In the genomic region with DNA sequence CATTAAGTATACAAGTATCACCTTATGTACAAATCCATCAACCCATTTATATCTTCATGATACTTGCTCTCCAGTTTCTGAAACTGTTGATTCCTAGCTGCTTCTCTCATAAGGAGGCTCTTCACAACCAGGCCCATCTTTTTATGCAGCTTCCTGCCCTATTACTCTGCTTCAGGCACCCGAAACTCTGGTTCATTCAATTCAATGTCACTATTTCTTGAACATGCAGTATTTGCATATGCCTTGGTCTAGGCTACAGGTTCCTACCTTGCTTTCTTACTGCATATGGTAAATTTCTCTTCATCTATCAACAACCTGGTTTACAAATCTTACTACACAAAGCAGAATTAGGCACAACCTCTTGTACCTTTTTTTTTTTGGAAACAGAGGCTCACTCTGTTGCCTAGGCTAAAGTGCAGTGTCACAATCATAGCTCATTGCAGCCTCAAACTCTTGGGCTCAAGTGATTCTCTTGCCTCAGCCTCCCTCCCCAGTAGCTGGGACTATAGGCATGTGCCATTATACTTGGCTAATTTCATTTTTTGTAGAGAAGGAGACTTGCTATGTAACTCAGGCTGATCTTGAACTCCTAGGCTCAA, we compare ENCODE assay signal across 29 cellular contexts. TPM values are rescaled to one million over a fixed set of nuclear protein-coding genes. Genes with fewer than 3 reads are reported as not detected.
A peak's percentile ranks its signal among the peaks of the same experiment; 100 is the strongest.
DNase-seq lines count a peak whose midpoint lies in the region; ATAC-seq, FAIRE-seq and TF ChIP-seq lines count a peak whose summit lies in the region.
"Had no signal": no experiment of that assay in that cellular context is flagged by ENCODE, and none has a peak within 500 bp of the region (broad histone marks: within the 10 kb centered on the region; RNA-seq: fewer than 3 reads in every experiment).

No MANE protein-coding gene starts in this region.

- H3K27ac Mint-ChIP-seq in stimulated activated memory B cell treated with anti-CD40 and anti-IgM and Interleukin-4, amounts not matched to agents 10 μg/mL and 1 μg/mL and 100 μg/mL, for 72 hours: no peak overlapping the region
- H3K27ac Mint-ChIP-seq: activated naive CD4-positive, alpha-beta T cell treated with anti-CD3 and anti-CD28 coated beads, Interleukin-2, amount 50 U/mL, for 72 hours; activated T-helper 2 cell treated with anti-CD3 and anti-CD28 coated beads, Interferon-gamma antibody, Interleukin-2, Interleukin-4, amounts not matched to agents 10 μg/mL and 5 μg/mL and 100 μg/mL, durations not matched to agents 14 hours and 24 hours and 36 hours; effector memory CD8-positive, alpha-beta T cell; H9; nephron progenitor cell; stimulated activated effector memory CD8-positive, alpha-beta T cell treated with anti-CD3 and anti-CD28 coated beads, Interleukin-12 subunit alpha, Interleukin-12 subunit beta, amount 100 ng/mL, for 72 hours had no signal

- no peak overlapping the region for H3K9ac ChIP-seq in HepG2 (ENCODE audit: insufficient read depth, low read depth, low read length)
- no peak overlapping the region for H3K9ac ChIP-seq in PC-3 (ENCODE audit: low read length)
- H3K9ac ChIP-seq: SK-N-SH had no signal

- peaks cover 14% of the 10 kb centered on the region for H3K4me1 Mint-ChIP-seq in stimulated activated memory B cell treated with anti-CD40 and anti-IgM and Interleukin-4, amounts not matched to agents 10 μg/mL and 1 μg/mL and 100 μg/mL, for 72 hours
- peaks cover 15% of the 10 kb centered on the region for H3K4me1 Mint-ChIP-seq in activated T-cell treated with anti-CD3 and anti-CD28 coated beads, Interleukin-2, amount 50 U/mL, for 4 hours (ENCODE audit: low read depth)
- H3K4me1 Mint-ChIP-seq: nephron progenitor cell had no signal

- CTCF ChIA-PET in HepG2 (lab: Yijun Ruan, JAX; ENCODE audit: low intra/inter-chr PET ratio, low total read pairs) (no interaction called here), PC-3 (lab: Charles Lee) (no interaction called here)

- no peak overlapping the region for H3K27ac ChIP-seq in HepG2 (ENCODE audit: extremely low read length, insufficient read depth, low read length)
- H3K27ac ChIP-seq in right lobe of liver: no peak overlapping the region
- H3K27ac ChIP-seq in PC-3 (ENCODE audit: low read length): no peak overlapping the region
- H3K27ac ChIP-seq: coronary artery, pancreas, transverse colon had no signal

- H4K20me1 ChIP-seq in HepG2 (ENCODE audit: insufficient read depth, low read length) (no peaks in the 10 kb centered on the region), PC-3 (ENCODE audit: low read length) (no peaks in the 10 kb centered on the region)

- no peaks in the 10 kb centered on the region for H3F3A ChIP-seq in PC-3 (ENCODE audit: low read length, unreplicated experiment)

- H3K4me1 ChIP-seq in HepG2 (ENCODE audit: insufficient read depth, low read length) (peaks cover 11% of the 10 kb centered on the region), right lobe of liver (no peaks in the 10 kb centered on the region), PC-3 (ENCODE audit: insufficient read depth, low read length) (no peaks in the 10 kb centered on the region)
- H3K4me1 ChIP-seq: pancreas, transverse colon had no signal

- H3K9me3 ChIP-seq in HepG2 (ENCODE audit: low read length) (peaks cover 6% of the 10 kb centered on the region; the same call in 1 of the 2 replicates), right lobe of liver (peaks cover 0 to 2% (median 0%) of the 10 kb centered on the region in 4 donors), PC-3 (ENCODE audit: low read length) (no peaks in the 10 kb centered on the region)
- H3K9me3 ChIP-seq: mucosa of descending colon, pancreas, SK-N-SH, transverse colon had no signal

- 93% methylated on average over 1 of the region's 1 CpG for WGBS in HepG2 (ENCODE audit: low lambda C conversion rate)
- WGBS in right lobe of liver (ENCODE audit: insufficient coverage, low coverage, low lambda C conversion rate, missing lambda C conversion rate): 85% methylated on average over 1 of the region's 1 CpG

- H3K36me3 Mint-ChIP-seq in stimulated activated memory B cell treated with anti-CD40 and anti-IgM and Interleukin-4, amounts not matched to agents 10 μg/mL and 1 μg/mL and 100 μg/mL, for 72 hours: peaks cover 17% of the 10 kb centered on the region
- peaks cover 8% of the 10 kb centered on the region for H3K36me3 Mint-ChIP-seq in activated T-cell treated with anti-CD3 and anti-CD28 coated beads, Interleukin-2, amount 50 U/mL, for 4 hours (ENCODE audit: insufficient read depth)
- H3K36me3 Mint-ChIP-seq: stimulated activated effector memory CD8-positive, alpha-beta T cell treated with anti-CD3 and anti-CD28 coated beads, Interleukin-12 subunit alpha, Interleukin-12 subunit beta, amount 100 ng/mL, for 72 hours had no signal

- H3K4me3 Mint-ChIP-seq in stimulated activated memory B cell treated with anti-CD40 and anti-IgM and Interleukin-4, amounts not matched to agents 10 μg/mL and 1 μg/mL and 100 μg/mL, for 72 hours: peak overlapping the region; percentile 1
- H3K4me3 Mint-ChIP-seq in activated T-cell treated with anti-CD3 and anti-CD28 coated beads, Interleukin-2, amount 50 U/mL, for 4 hours: no peak overlapping the region
- H3K4me3 Mint-ChIP-seq: H9, nephron progenitor cell had no signal

- TF ChIP-seq EP300 in HepG2 (IDR thresholded peaks at IDR 0.05; ENCODE audit: low read depth in 2 of 2, low read length in 2 of 2) (no peak), HepG2 (CRISPR knock-in tag; IDR thresholded peaks at IDR 0.05; ENCODE audit: borderline replicate concordance) (no peak)

- ATAC-seq in HepG2 (no peak), right lobe of liver (no peak), GM21390 (IDR thresholded peaks at IDR 0.05; ENCODE audit: unreplicated experiment) (peak; percentile 73), PC-3 (no peak), HG03378 (IDR thresholded peaks at IDR 0.05; ENCODE audit: unreplicated experiment) (no peak)
- no peak for ATAC-seq in stimulated activated memory B cell treated with anti-CD40 and anti-IgM and Interleukin-4, amounts not matched to agents 10 μg/mL and 1 μg/mL and 100 μg/mL, for 72 hours
- ATAC-seq in activated T-cell treated with anti-CD3 and anti-CD28 coated beads, Interleukin-2, amount 50 U/mL, for 4 hours: no peak
- ATAC-seq: activated naive CD4-positive, alpha-beta T cell treated with anti-CD3 and anti-CD28 coated beads, Interleukin-2, amount 50 U/mL, for 72 hours; effector memory CD8-positive, alpha-beta T cell; left cardiac atrium; mucosa of descending colon; pancreas had no signal

- TF ChIP-seq POLR2A in HepG2 (IDR thresholded peaks at IDR 0.05; ENCODE audit: insufficient read depth in 1 of 2, low read depth in 2 of 2, low read length in 2 of 2) (no peak), right lobe of liver (IDR thresholded peaks at IDR 0.05) (no peak)

- in situ Hi-C loops in HepG2 (cut with HindIII; ENCODE audit: extremely low pct_ligation_motif_present, low pct_unique_long_range_greater_than_20kb): no loop called here

- H3K4me3 ChIP-seq in HepG2 (replicated peaks in 1 of 3; ENCODE audit: insufficient read depth in 1 of 3, low read depth in 2 of 3, low read length in 3 of 3) (no peak overlapping the region), right lobe of liver (no peak overlapping the region), PC-3 (ENCODE audit: low read length) (no peak overlapping the region)
- H3K4me3 ChIP-seq: coronary artery, mucosa of descending colon, pancreas, transverse colon had no signal

- POLR2A ChIA-PET in HepG2 (lab: Yijun Ruan, JAX) (no interaction called here), PC-3 (lab: Charles Lee; ENCODE audit: unreplicated experiment) (interaction anchor here (0.6 kb wide), 1 partner anchor 495 kb away, joined by 10 read pairs; no protein-coding TSS in a partner anchor)

- H3K27me3 ChIP-seq in HepG2 (ENCODE audit: control insufficient read depth in 1 of 2, insufficient read depth in 2 of 2, low read length in 2 of 2) (no peaks in the 10 kb centered on the region), right lobe of liver (no peaks in the 10 kb centered on the region), PC-3 (ENCODE audit: low read length) (no peaks in the 10 kb centered on the region)
- H3K27me3 ChIP-seq: pancreas, transverse colon had no signal

- BruUV-seq in HepG2 (replicated peaks; lab: Mats Ljungman, UMichigan): TSS peak; percentile 19
- TSS peak; percentile 4 for BruUV-seq in PC-3 (replicated peaks; lab: Mats Ljungman, UMichigan)

- no peaks in the 10 kb centered on the region for H3K9me2 ChIP-seq in PC-3 (replicated peaks; ENCODE audit: low read length)
- H3K9me2 ChIP-seq: SK-N-SH had no signal

- no peak for FAIRE-seq in HepG2 (lab: Jason Lieb, UNC)
- FAIRE-seq: pancreas had no signal

- peaks cover 2% of the 10 kb centered on the region for H3K9me3 Mint-ChIP-seq in stimulated activated memory B cell treated with anti-CD40 and anti-IgM and Interleukin-4, amounts not matched to agents 10 μg/mL and 1 μg/mL and 100 μg/mL, for 72 hours
- peaks cover 3% of the 10 kb centered on the region for H3K9me3 Mint-ChIP-seq in activated T-cell treated with anti-CD3 and anti-CD28 coated beads, Interleukin-2, amount 50 U/mL, for 4 hours
- H3K9me3 Mint-ChIP-seq: effector memory CD8-positive, alpha-beta T cell; immature natural killer cell; stimulated activated effector memory CD8-positive, alpha-beta T cell treated with anti-CD3 and anti-CD28 coated beads, Interleukin-12 subunit alpha, Interleukin-12 subunit beta, amount 100 ng/mL, for 72 hours had no signal

- no peak overlapping the region for H2AFZ ChIP-seq in HepG2 (ENCODE audit: low read length)
- no peak overlapping the region for H2AFZ ChIP-seq in PC-3 (ENCODE audit: low read length)

- intact Hi-C loops in HepG2 (cut with micrococcal nuclease; ENCODE audit: unreplicated experiment) (no loop called here), right lobe of liver (cut with DNase I) (no loop called here), PC-3 (cut with micrococcal nuclease) (no loop called here)

- TF ChIP-seq RAD21 in HepG2 (CRISPR knock-in tag; IDR thresholded peaks at IDR 0.05): no peak

- H3K79me2 ChIP-seq in HepG2 (ENCODE audit: insufficient read depth, low read length) (no peaks in the 10 kb centered on the region), PC-3 (ENCODE audit: low read length) (no peaks in the 10 kb centered on the region)

- H3K4me2 ChIP-seq in HepG2 (ENCODE audit: low read depth, low read length): no peak overlapping the region
- no peak overlapping the region for H3K4me2 ChIP-seq in PC-3 (ENCODE audit: low read length)
- H3K4me2 ChIP-seq: SK-N-SH had no signal

- no peaks in the 10 kb centered on the region for H3K27me3 Mint-ChIP-seq in stimulated activated memory B cell treated with anti-CD40 and anti-IgM and Interleukin-4, amounts not matched to agents 10 μg/mL and 1 μg/mL and 100 μg/mL, for 72 hours
- H3K27me3 Mint-ChIP-seq in activated T-cell treated with anti-CD3 and anti-CD28 coated beads, Interleukin-2, amount 50 U/mL, for 4 hours (ENCODE audit: low read depth): no peaks in the 10 kb centered on the region
- H3K27me3 Mint-ChIP-seq: effector memory CD8-positive, alpha-beta T cell had no signal

- DNase-seq in HepG2 (ENCODE audit: low spot score) (no peak), right lobe of liver (no peak), PC-3 (no peak), NOMO-1 (lab: John Stamatoyannopoulos, UW; ENCODE audit: unreplicated experiment in 2 of 2) (no peak)
- no peak for DNase-seq in activated T-cell treated with anti-CD3 and anti-CD28 coated beads, Interleukin-2, amount 50 U/mL, for 4 hours
- DNase-seq: activated CD4-positive, alpha-beta T cell treated with anti-CD3 and anti-CD28 coated beads for 1 hour; aorta; DND-41; effector memory CD8-positive, alpha-beta T cell; GF-D8; H9; immature natural killer cell; left cardiac atrium; mucosa of descending colon; NCI-H187; NCI-H510A treated with DMSO at 0.1 percent for 48 hours; nephron progenitor cell; pancreas; SK-N-SH; transverse colon had no signal

- TF ChIP-seq CTCF in HepG2 (CRISPR knock-in tag; IDR thresholded peaks at IDR 0.05): no peak
- TF ChIP-seq CTCF in right lobe of liver (IDR thresholded peaks at IDR 0.05): no peak
- TF ChIP-seq CTCF in PC-3 (conservative IDR thresholded peaks at IDR 0.05; ENCODE audit: low read depth, low read length): no peak

- H3K36me3 ChIP-seq in HepG2 (replicated peaks in 1 of 2; ENCODE audit: control insufficient read depth in 1 of 2, insufficient read depth in 2 of 2, low read length in 2 of 2) (peaks cover 3 to 28% of the 10 kb centered on the region in 2 experiments; a peak in 4 of 5 replicates), right lobe of liver (peaks cover 0 to 6% (median 0%) of the 10 kb centered on the region in 4 donors), PC-3 (ENCODE audit: low read depth, low read length) (peaks cover 12% of the 10 kb centered on the region; the same call in 1 of the 2 replicates)

RNA-seq across cellular contexts. Expression of gene CDKL4, which starts 2.7 kb away (rescaled TPM):
- total RNA-seq in HepG2 (2016; rRNA removed; fragmentation: Illumina TruSeq; extraction: Trizol) (0.29 and 0.48 TPM in 2 replicates), right lobe of liver (under 1 TPM in 3 of 6 experiments, not detected in 3; 0.18 to 0.27 (median 0.25) TPM), PC-3 (2014; rRNA removed) (0.07 TPM in 1 of 2 replicates, not detected in the other)
- 4.8 and 6.2 TPM in 2 replicates for total RNA-seq in HepG2 (2016; cell fraction: cytosol; rRNA removed; fragmentation: Illumina TruSeq; extraction: Trizol; ENCODE audit: low read depth)
- total RNA-seq in HepG2 (2016; cell fraction: insoluble cytoplasmic fraction; rRNA removed; fragmentation: Illumina TruSeq; extraction: Trizol): 0.76 and 0.89 TPM in 2 replicates
- 1.5 and 2.0 TPM in 2 replicates for total RNA-seq in HepG2 (2016; cell fraction: membrane; rRNA removed; fragmentation: Illumina TruSeq; extraction: Trizol)
- 0.47 and 0.50 TPM in 2 replicates for total RNA-seq in HepG2 (2016; cell fraction: nucleus; rRNA removed; fragmentation: Illumina TruSeq; extraction: Trizol)
- polyA plus RNA-seq in HepG2 (2011; rRNA removed): 0.10 and 0.50 TPM in 2 replicates
- polyA plus RNA-seq in HepG2 (2011; cell fraction: cytosol; rRNA removed): 0.22 and 0.34 TPM in 2 replicates
- polyA plus RNA-seq in HepG2 (2011; cell fraction: nucleus; rRNA removed): 0.29 TPM in 2 replicates
- polyA plus RNA-seq in HepG2 (2012): 0.16 and 0.48 TPM in 2 replicates
- polyA plus RNA-seq in HepG2 (2016; cell fraction: cytosol; fragmentation: Illumina TruSeq; extraction: Trizol; ENCODE audit: low read depth): 0.11 TPM in 1 of 2 replicates, not detected in the other
- polyA plus RNA-seq in HepG2 (2016; cell fraction: insoluble cytoplasmic fraction; fragmentation: Illumina TruSeq; extraction: Trizol; ENCODE audit: low read depth): 0.48 TPM in 1 of 2 replicates, not detected in the other
- polyA plus RNA-seq in HepG2 (2016; cell fraction: membrane; fragmentation: Illumina TruSeq; extraction: Trizol; ENCODE audit: low read depth): not detected in 2 replicates
- 0.59 TPM in 1 of 2 replicates, not detected in the other for polyA plus RNA-seq in HepG2 (2016; cell fraction: nucleus; fragmentation: Illumina TruSeq; extraction: Trizol; ENCODE audit: insufficient read depth, low read depth)
- polyA minus RNA-seq in HepG2 (2011; rRNA and poly(A)+ RNA removed; ENCODE audit: low replicate concordance): 0.16 TPM in 1 of 2 replicates, not detected in the other
- 0.79 TPM in 1 of 2 replicates, not detected in the other for polyA minus RNA-seq in HepG2 (2011; cell fraction: cytosol; rRNA and poly(A)+ RNA removed)
- 3.1 and 4.8 TPM in 2 replicates for polyA minus RNA-seq in HepG2 (2011; cell fraction: nucleus; rRNA and poly(A)+ RNA removed)
- total RNA-seq in activated T-cell treated with anti-CD3 and anti-CD28 coated beads, Interleukin-2, amount 50 U/mL, for 4 hours: not detected
- total RNA-seq: activated naive CD4-positive, alpha-beta T cell treated with anti-CD3 and anti-CD28 coated beads, Interleukin-2, amount 50 U/mL, for 72 hours; H9; HT-29 had no signal
- polyA plus RNA-seq: aorta, BJ, immature natural killer cell had no signal
